ENCODE assay signal across 13 cellular contexts in genomic region chr4:17142232-17142711, GRCh38.
DNase-seq lines count a peak whose midpoint lies in the region; ATAC-seq and TF ChIP-seq lines count a peak whose summit lies in the region.
"Had no signal": no experiment of that assay in that cellular context is flagged by ENCODE, and none has a peak within 500 bp of the region (broad histone marks: within the 10 kb centered on the region; RNA-seq: fewer than 3 reads in every experiment).

No MANE protein-coding gene starts in this region.

- DNase-seq in HFFc6: peak; percentile 95
- no peak for DNase-seq in SK-N-SH
- peak; percentile 94 for DNase-seq in fibroblast of the aortic adventitia (ENCODE audit: low read depth)
- peak; percentile 79 for DNase-seq in stromal cell of bone marrow (ENCODE audit: low read depth)
- DNase-seq in HAP-1 (ENCODE audit: low spot score in 2 of 2): no peak
- DNase-seq: activated CD4-positive, alpha-beta T cell treated with anti-CD3 and anti-CD28 coated beads for 36 hours; DMS79; right cardiac atrium; SHP77 treated with DMSO at 0.1 percent for 48 hours had no signal

- POLR2A ChIA-PET in SK-N-SH (lab: Yijun Ruan, JAX): no interaction called here

- peak overlapping the region; percentile 5 for H3K4me3 Mint-ChIP-seq in HFFc6
- H3K4me3 Mint-ChIP-seq in stimulated activated memory B cell treated with anti-CD40 and anti-IgM and Interleukin-4, amounts not matched to agents 10 μg/mL and 1 μg/mL and 100 μg/mL, for 72 hours: no peak overlapping the region
- H3K4me3 Mint-ChIP-seq: activated CD4-positive, alpha-beta T cell treated with anti-CD3 and anti-CD28 coated beads for 36 hours had no signal

- peaks cover 47% of the 10 kb centered on the region for H3K4me1 Mint-ChIP-seq in HFFc6 (ENCODE audit: low read depth)
- H3K4me1 Mint-ChIP-seq in stimulated activated memory B cell treated with anti-CD40 and anti-IgM and Interleukin-4, amounts not matched to agents 10 μg/mL and 1 μg/mL and 100 μg/mL, for 72 hours: no peaks in the 10 kb centered on the region

- H2AFZ ChIP-seq in SK-N-SH (ENCODE audit: low read depth): no peak overlapping the region; the same call in 1 of the 2 replicates

- H3K36me3 Mint-ChIP-seq in HFFc6 (ENCODE audit: low read depth): peaks cover 37% of the 10 kb centered on the region
- H3K36me3 Mint-ChIP-seq in stimulated activated memory B cell treated with anti-CD40 and anti-IgM and Interleukin-4, amounts not matched to agents 10 μg/mL and 1 μg/mL and 100 μg/mL, for 72 hours: no peaks in the 10 kb centered on the region

- H3K9me3 Mint-ChIP-seq in HFFc6: peaks cover 21% of the 10 kb centered on the region
- peaks cover 18% of the 10 kb centered on the region for H3K9me3 Mint-ChIP-seq in stimulated activated memory B cell treated with anti-CD40 and anti-IgM and Interleukin-4, amounts not matched to agents 10 μg/mL and 1 μg/mL and 100 μg/mL, for 72 hours

- H3K9me2 ChIP-seq in SK-N-SH: no peaks in the 10 kb centered on the region

- CTCF ChIA-PET in SK-N-SH (lab: Yijun Ruan, JAX): no interaction called here

- peaks cover 0 to 13% of the 10 kb centered on the region in 2 experiments; a peak in 1 of 4 replicates for H3K4me1 ChIP-seq in SK-N-SH (ENCODE audit: control insufficient read depth in 1 of 2, insufficient read depth in 2 of 2, low read depth in 1 of 2, low read length in 1 of 2)
- no peaks in the 10 kb centered on the region for H3K4me1 ChIP-seq in HAP-1

- no peaks in the 10 kb centered on the region for H3K79me2 ChIP-seq in SK-N-SH (ENCODE audit: insufficient read depth)

- no peaks in the 10 kb centered on the region; the same call in 1 of the 2 replicates for H3K27me3 Mint-ChIP-seq in HFFc6 (ENCODE audit: insufficient read depth)
- no peaks in the 10 kb centered on the region for H3K27me3 Mint-ChIP-seq in stimulated activated memory B cell treated with anti-CD40 and anti-IgM and Interleukin-4, amounts not matched to agents 10 μg/mL and 1 μg/mL and 100 μg/mL, for 72 hours
- H3K27me3 Mint-ChIP-seq: activated CD4-positive, alpha-beta T cell treated with anti-CD3 and anti-CD28 coated beads for 36 hours had no signal

- peak in 1 of 2 experiments; percentile 67; a peak in 2 of 4 replicates for TF ChIP-seq EP300 in SK-N-SH (IDR thresholded peaks at IDR 0.05; ENCODE audit: borderline replicate concordance in 1 of 2, low read depth in 1 of 2, low read length in 1 of 2)

- in situ Hi-C loops in HAP-1 (cut with MboI; ENCODE audit: low sequenced_read_pairs): no loop called here

- no peak overlapping the region for H3K4me3 ChIP-seq in SK-N-SH (ENCODE audit: low read depth in 2 of 2, low read length in 1 of 2)
- H3K4me3 ChIP-seq in fibroblast of the aortic adventitia (ENCODE audit: low read depth, low read length): no peak overlapping the region
- H3K4me3 ChIP-seq in HAP-1: no peak overlapping the region
- H3K4me3 ChIP-seq: coronary artery had no signal

- no peak for ATAC-seq in stimulated activated memory B cell treated with anti-CD40 and anti-IgM and Interleukin-4, amounts not matched to agents 10 μg/mL and 1 μg/mL and 100 μg/mL, for 72 hours
- no peak for ATAC-seq in HG03139 (IDR thresholded peaks at IDR 0.05; ENCODE audit: unreplicated experiment)
- ATAC-seq: activated CD4-positive, alpha-beta T cell treated with anti-CD3 and anti-CD28 coated beads for 36 hours had no signal

- no peak for TF ChIP-seq CTCF in HFFc6 (IDR thresholded peaks at IDR 0.05)
- no peak for TF ChIP-seq CTCF in SK-N-SH (IDR thresholded peaks at IDR 0.05)
- no peak for TF ChIP-seq CTCF in fibroblast of the aortic adventitia (IDR thresholded peaks at IDR 0.05; ENCODE audit: insufficient read depth, low read length)

- H4K20me1 ChIP-seq in SK-N-SH (ENCODE audit: insufficient read depth): no peaks in the 10 kb centered on the region

- peaks cover 8% of the 10 kb centered on the region for H3F3A ChIP-seq in SK-N-SH (replicated peaks; ENCODE audit: insufficient read depth)

- H3K4me2 ChIP-seq in SK-N-SH: no peak overlapping the region; the same call in 1 of the 2 replicates

- no peak for TF ChIP-seq RAD21 in SK-N-SH (IDR thresholded peaks at IDR 0.05; ENCODE audit: low read length)

- H3K36me3 ChIP-seq in SK-N-SH (replicated peaks in 1 of 2; ENCODE audit: control insufficient read depth in 1 of 2, insufficient read depth in 2 of 2, low read length in 1 of 2) (no peaks in the 10 kb centered on the region), HAP-1 (replicated peaks) (no peaks in the 10 kb centered on the region)

- H3K27me3 ChIP-seq in SK-N-SH (ENCODE audit: insufficient read depth) (no peaks in the 10 kb centered on the region), HAP-1 (ENCODE audit: low read depth) (0 out of 2 replicates have a peak, but pooled peaks cover 2% of the 10 kb centered on the region)

- H3K9me3 ChIP-seq in SK-N-SH: peaks cover 12% of the 10 kb centered on the region; the same call in 1 of the 2 replicates
- H3K9me3 ChIP-seq in HAP-1: no peaks in the 10 kb centered on the region

- H3K27ac Mint-ChIP-seq in HFFc6: peak overlapping the region; percentile 76
- H3K27ac Mint-ChIP-seq in stimulated activated memory B cell treated with anti-CD40 and anti-IgM and Interleukin-4, amounts not matched to agents 10 μg/mL and 1 μg/mL and 100 μg/mL, for 72 hours: no peak overlapping the region
- H3K27ac Mint-ChIP-seq: activated CD4-positive, alpha-beta T cell treated with anti-CD3 and anti-CD28 coated beads for 36 hours; activated T-helper 2 cell treated with anti-CD3 and anti-CD28 coated beads, Interferon-gamma antibody, Interleukin-2, Interleukin-4, amounts not matched to agents 10 μg/mL and 5 μg/mL and 100 μg/mL, durations not matched to agents 14 hours and 24 hours and 36 hours had no signal

- peak overlapping the region in 1 of 2 experiments; percentile 66; a peak in 2 of 4 replicates for H3K27ac ChIP-seq in SK-N-SH (ENCODE audit: low read depth in 2 of 2, low read length in 1 of 2)
- H3K27ac ChIP-seq: coronary artery had no signal

- peak overlapping the region; percentile 8; the same call in 1 of the 2 replicates for H3K9ac ChIP-seq in SK-N-SH

TF ChIP-seq in SK-N-SH, 30 proteins besides CTCF, POLR2A, EP300 and RAD21 (continues in another document):
- TF ChIP-seq, protein P1, sequence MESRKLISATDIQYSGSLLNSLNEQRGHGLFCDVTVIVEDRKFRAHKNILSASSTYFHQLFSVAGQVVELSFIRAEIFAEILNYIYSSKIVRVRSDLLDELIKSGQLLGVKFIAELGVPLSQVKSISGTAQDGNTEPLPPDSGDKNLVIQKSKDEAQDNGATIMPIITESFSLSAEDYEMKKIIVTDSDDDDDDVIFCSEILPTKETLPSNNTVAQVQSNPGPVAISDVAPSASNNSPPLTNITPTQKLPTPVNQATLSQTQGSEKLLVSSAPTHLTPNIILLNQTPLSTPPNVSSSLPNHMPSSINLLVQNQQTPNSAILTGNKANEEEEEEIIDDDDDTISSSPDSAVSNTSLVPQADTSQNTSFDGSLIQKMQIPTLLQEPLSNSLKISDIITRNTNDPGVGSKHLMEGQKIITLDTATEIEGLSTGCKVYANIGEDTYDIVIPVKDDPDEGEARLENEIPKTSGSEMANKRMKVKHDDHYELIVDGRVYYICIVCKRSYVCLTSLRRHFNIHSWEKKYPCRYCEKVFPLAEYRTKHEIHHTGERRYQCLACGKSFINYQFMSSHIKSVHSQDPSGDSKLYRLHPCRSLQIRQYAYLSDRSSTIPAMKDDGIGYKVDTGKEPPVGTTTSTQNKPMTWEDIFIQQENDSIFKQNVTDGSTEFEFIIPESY (IDR thresholded peaks at IDR 0.05; ENCODE audit: borderline replicate concordance, low read depth): no peak
- TF ChIP-seq FOXM1 (IDR thresholded peaks at IDR 0.05; ENCODE audit: low read depth) (no peak), NFIC (IDR thresholded peaks at IDR 0.05; ENCODE audit: borderline replicate concordance) (peak; percentile 67), RFX5 (IDR thresholded peaks at IDR 0.05; ENCODE audit: low read length) (no peak), JUND (IDR thresholded peaks at IDR 0.05) (peak; percentile 77), RXRA (IDR thresholded peaks at IDR 0.05; ENCODE audit: borderline replicate concordance, low read depth) (peak; percentile 65), SMC3 (IDR thresholded peaks at IDR 0.05; ENCODE audit: low read depth, low read length) (no peak), YY1 (IDR thresholded peaks at IDR 0.05; ENCODE audit: low read depth) (no peak), MXI1 (IDR thresholded peaks at IDR 0.05; ENCODE audit: low read depth, low read length) (no peak), GATA2 (CRISPR knock-in tag; IDR thresholded peaks at IDR 0.05) (no peak)
- TF ChIP-seq, protein P2, sequence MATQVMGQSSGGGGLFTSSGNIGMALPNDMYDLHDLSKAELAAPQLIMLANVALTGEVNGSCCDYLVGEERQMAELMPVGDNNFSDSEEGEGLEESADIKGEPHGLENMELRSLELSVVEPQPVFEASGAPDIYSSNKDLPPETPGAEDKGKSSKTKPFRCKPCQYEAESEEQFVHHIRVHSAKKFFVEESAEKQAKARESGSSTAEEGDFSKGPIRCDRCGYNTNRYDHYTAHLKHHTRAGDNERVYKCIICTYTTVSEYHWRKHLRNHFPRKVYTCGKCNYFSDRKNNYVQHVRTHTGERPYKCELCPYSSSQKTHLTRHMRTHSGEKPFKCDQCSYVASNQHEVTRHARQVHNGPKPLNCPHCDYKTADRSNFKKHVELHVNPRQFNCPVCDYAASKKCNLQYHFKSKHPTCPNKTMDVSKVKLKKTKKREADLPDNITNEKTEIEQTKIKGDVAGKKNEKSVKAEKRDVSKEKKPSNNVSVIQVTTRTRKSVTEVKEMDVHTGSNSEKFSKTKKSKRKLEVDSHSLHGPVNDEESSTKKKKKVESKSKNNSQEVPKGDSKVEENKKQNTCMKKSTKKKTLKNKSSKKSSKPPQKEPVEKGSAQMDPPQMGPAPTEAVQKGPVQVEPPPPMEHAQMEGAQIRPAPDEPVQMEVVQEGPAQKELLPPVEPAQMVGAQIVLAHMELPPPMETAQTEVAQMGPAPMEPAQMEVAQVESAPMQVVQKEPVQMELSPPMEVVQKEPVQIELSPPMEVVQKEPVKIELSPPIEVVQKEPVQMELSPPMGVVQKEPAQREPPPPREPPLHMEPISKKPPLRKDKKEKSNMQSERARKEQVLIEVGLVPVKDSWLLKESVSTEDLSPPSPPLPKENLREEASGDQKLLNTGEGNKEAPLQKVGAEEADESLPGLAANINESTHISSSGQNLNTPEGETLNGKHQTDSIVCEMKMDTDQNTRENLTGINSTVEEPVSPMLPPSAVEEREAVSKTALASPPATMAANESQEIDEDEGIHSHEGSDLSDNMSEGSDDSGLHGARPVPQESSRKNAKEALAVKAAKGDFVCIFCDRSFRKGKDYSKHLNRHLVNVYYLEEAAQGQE (IDR thresholded peaks at IDR 0.05; ENCODE audit: low read depth, low read length): no peak

Comparison
In these comparisons a context has a peak if more than half of its experiments do, and no peak if none do; other contexts are left out.
1. DNase-seq: peak in HFFc6 (single experiment), fibroblast of the aortic adventitia (single experiment) and stromal cell of bone marrow (single experiment); none in SK-N-SH (single experiment) and HAP-1 (0 of 2).